In the genomic region with DNA sequence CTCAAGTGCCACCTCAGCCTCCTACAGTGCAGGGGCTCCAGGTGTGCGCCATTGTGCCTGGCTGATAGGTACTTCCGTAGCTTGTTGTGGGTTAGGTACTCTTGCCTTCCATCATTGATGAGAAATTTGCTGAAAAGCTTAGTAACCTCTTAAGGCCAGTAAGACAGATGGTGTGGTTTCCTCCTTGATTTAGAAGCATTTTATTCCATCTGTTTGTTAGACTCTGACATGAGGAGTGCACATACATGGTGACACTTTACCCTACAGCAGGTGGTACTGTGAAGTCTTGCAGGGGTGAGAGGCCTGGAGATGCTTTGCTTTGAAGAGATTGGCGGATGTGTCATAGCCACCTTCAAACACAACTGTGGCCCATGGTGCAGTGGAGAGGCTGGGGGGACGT, we compare ENCODE assay signal across 18 cellular contexts.
"Had no signal": no experiment of that assay in that cellular context is flagged by ENCODE, and none has a peak within 500 bp of the region (broad histone marks: within the 10 kb centered on the region; RNA-seq: fewer than 3 reads in every experiment).

No MANE protein-coding gene starts in this region.

- FAIRE-seq: colon had no signal

- DNase-seq: activated CD4-positive, alpha-beta memory T cell treated with anti-CD3 and anti-CD28 coated beads, Interleukin-2, amount 10 ng/mL, durations not matched to agents 7 days and 5 days; activated CD4-positive, alpha-beta T cell treated with anti-CD3 and anti-CD28 coated beads, Interleukin-2, amount 10 ng/mL, durations not matched to agents 7 days and 5 days; activated CD4-positive, CD25-positive, alpha-beta regulatory T cell treated with anti-CD3 and anti-CD28 coated beads, Interleukin-2, amount 50 U/mL, for 72 hours; activated gamma-delta T cell treated with Interleukin-2 at 50 U/mL for 16 hours; activated T-cell treated with anti-CD3 and anti-CD28 coated beads, Interleukin-2, amount 50 U/mL, for 4 hours; central memory CD4-positive, alpha-beta T cell; effector CD4-positive, alpha-beta T cell; foreskin keratinocyte; hypothalamus; immature natural killer cell; naive thymus-derived CD4-positive, alpha-beta T cell; ovary; stimulated activated CD4-positive, alpha-beta T cell treated with anti-CD3 and anti-CD28 coated beads, Interleukin-12 subunit alpha, Interleukin-12 subunit beta, amount 100 ng/mL, for 4 hours; stimulated activated CD4-positive, alpha-beta T cell treated with anti-CD3 and anti-CD28 coated beads, Interleukin-4, amount 100 ng/mL, for 1 hour; stimulated activated naive CD8-positive, alpha-beta T cell treated with anti-CD3 and anti-CD28 coated beads, Interleukin-15, Interleukin-2, amounts not matched to agents 100 U/mL and 50 U/mL, for 24 hours; testis; transverse colon had no signal
